In the genomic region with DNA sequence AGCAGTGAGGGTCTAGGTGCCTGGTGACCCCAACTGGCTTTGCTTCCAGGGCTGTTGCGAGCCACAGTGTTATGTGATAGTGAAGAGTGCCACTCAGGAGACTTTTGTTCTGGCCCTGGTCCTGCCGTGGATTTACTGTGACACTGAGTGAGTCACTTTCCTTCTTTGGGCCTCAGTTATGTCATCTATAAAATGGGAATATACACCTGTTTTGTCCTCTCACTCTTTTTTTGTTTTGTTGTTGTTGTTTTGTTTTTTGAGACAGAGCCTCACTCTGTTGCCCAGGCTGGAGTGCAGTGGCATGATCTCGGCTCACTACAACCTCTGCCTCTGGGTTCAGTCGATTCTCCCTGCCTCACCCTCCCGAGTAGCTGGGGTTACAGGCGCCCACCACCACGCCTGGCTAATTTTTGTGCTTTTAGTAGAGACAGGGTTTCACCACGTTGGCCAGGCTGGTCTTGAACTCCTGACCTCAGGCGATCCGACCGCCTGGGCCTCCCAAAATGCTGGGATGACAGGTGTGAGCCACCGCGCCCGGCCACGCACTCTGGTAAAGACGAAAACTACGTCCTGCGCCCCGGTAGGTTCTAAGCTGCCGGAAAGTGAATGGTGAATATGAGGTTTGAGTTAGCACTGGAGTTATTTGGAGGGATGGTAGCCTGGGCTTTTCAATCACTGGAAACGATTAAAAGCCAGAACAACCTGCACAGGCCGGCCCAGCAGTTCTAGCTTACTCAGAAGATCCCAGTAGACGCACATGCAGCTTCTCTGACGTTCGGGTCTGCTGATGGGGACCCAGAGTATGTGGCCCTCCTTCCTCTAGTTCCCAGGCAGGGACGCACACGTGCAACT, we compare ENCODE assay signal across 9 cellular contexts. TPM values are rescaled to one million over a fixed set of nuclear protein-coding genes. Genes with fewer than 3 reads are reported as not detected.
A peak's percentile ranks its signal among the peaks of the same experiment; 100 is the strongest.
DNase-seq lines count a peak whose midpoint lies in the region; ATAC-seq and TF ChIP-seq lines count a peak whose summit lies in the region.
"Had no signal": no experiment of that assay in that cellular context is flagged by ENCODE, and none has a peak within 500 bp of the region (broad histone marks: within the 10 kb centered on the region; RNA-seq: fewer than 3 reads in every experiment).

No MANE protein-coding gene starts in this region.

- TF ChIP-seq CTCF in dorsolateral prefrontal cortex (IDR thresholded peaks at IDR 0.05 in 54 of 56, conservative IDR thresholded peaks at IDR 0.05 in 2 of 56; ENCODE audit: low read depth in 1 of 56, partially characterized antibody in 56 of 56) (no peak), type B pancreatic cell (conservative IDR thresholded peaks at IDR 0.05) (no peak)

- CTCF ChIA-PET in naive thymus-derived CD4-positive, alpha-beta T cell (lab: Charles Lee): interaction anchor here (0.6 to 2.5 kb wide), 4 partner anchors 18 to 984 kb away, joined by 3 to 22 read pairs (median 5); no protein-coding TSS in a partner anchor

- H3K27me3 ChIP-seq in dorsolateral prefrontal cortex: no peaks in the 10 kb centered on the region
- H3K27me3 ChIP-seq in naive thymus-derived CD4-positive, alpha-beta T cell (ENCODE audit: control insufficient read depth in 2 of 2, insufficient read depth in 2 of 2, low read length in 2 of 2): no peaks in the 10 kb centered on the region

- peaks cover 7% of the 10 kb centered on the region for H3K36me3 Mint-ChIP-seq in activated naive CD4-positive, alpha-beta T cell treated with anti-CD3 and anti-CD28 coated beads, Interleukin-2, amount 50 U/mL, for 24 hours
- peaks cover 6 to 22% (median 15%) of the 10 kb centered on the region in 5 donors for H3K36me3 Mint-ChIP-seq in naive thymus-derived CD4-positive, alpha-beta T cell
- H3K36me3 Mint-ChIP-seq in type B pancreatic cell: no peaks in the 10 kb centered on the region

- H3K27ac ChIP-seq in dorsolateral prefrontal cortex: peak overlapping the region; percentile 70 to 99 (median 94)
- no peak overlapping the region for H3K27ac ChIP-seq in naive thymus-derived CD4-positive, alpha-beta T cell (ENCODE audit: low read depth, low read length)

- no peak for DNase-seq in activated naive CD4-positive, alpha-beta T cell treated with Interleukin-2 at 50 U/mL for 16 hours
- DNase-seq in dorsolateral prefrontal cortex: peak in 1 of 10 donors; percentile 35
- DNase-seq in naive thymus-derived CD4-positive, alpha-beta T cell: no peak
- no peak for DNase-seq in type B pancreatic cell (ENCODE audit: extremely low spot score, unreplicated experiment)
- DNase-seq in T1000 (lab: John Stamatoyannopoulos, UW): no peak
- DNase-seq in activated T-cell treated with anti-CD3 and anti-CD28 coated beads, Interleukin-2, amount 50 U/mL, for 48 hours: no peak

- peak overlapping the region; percentile 36 for H3K4me3 Mint-ChIP-seq in activated naive CD4-positive, alpha-beta T cell treated with anti-CD3 and anti-CD28 coated beads, Interleukin-2, amount 50 U/mL, for 24 hours
- peak overlapping the region in 9 of 10 donors; percentile 12 to 82 (median 72) for H3K4me3 Mint-ChIP-seq in naive thymus-derived CD4-positive, alpha-beta T cell
- peak overlapping the region; percentile 52 for H3K4me3 Mint-ChIP-seq in type B pancreatic cell

- H3K9me3 ChIP-seq in naive thymus-derived CD4-positive, alpha-beta T cell (ENCODE audit: control insufficient read depth in 2 of 3, low read length in 3 of 3): no peaks in the 10 kb centered on the region

- ATAC-seq in naive thymus-derived CD4-positive, alpha-beta T cell: no peak
- no peak for ATAC-seq in activated CD4-positive, CD25-positive, alpha-beta regulatory T cell treated with anti-CD3 and anti-CD28 coated beads, Interleukin-2, amount 50 U/mL, for 24 hours

- H3K9me3 Mint-ChIP-seq in activated naive CD4-positive, alpha-beta T cell treated with anti-CD3 and anti-CD28 coated beads, Interleukin-2, amount 50 U/mL, for 24 hours: no peaks in the 10 kb centered on the region
- H3K9me3 Mint-ChIP-seq in naive thymus-derived CD4-positive, alpha-beta T cell: no peaks in the 10 kb centered on the region
- no peaks in the 10 kb centered on the region for H3K9me3 Mint-ChIP-seq in type B pancreatic cell
- H3K9me3 Mint-ChIP-seq: stimulated activated effector memory CD8-positive, alpha-beta T cell treated with anti-CD3 and anti-CD28 coated beads, Interleukin-12 subunit alpha, Interleukin-12 subunit beta, amount 100 ng/mL, for 72 hours had no signal

- intact Hi-C loops in dorsolateral prefrontal cortex (cut with DNase I): loop anchor here (10.0 kb wide), 2 partner anchors 134 to 284 kb away; no protein-coding TSS in a partner anchor
- intact Hi-C loops in naive thymus-derived CD4-positive, alpha-beta T cell (cut with micrococcal nuclease): no loop called here

- no peak overlapping the region for H3K27ac Mint-ChIP-seq in activated naive CD4-positive, alpha-beta T cell treated with anti-CD3 and anti-CD28 coated beads, Interleukin-2, amount 50 U/mL, for 24 hours
- peak overlapping the region in 2 of 9 donors; percentile 38 to 68 for H3K27ac Mint-ChIP-seq in naive thymus-derived CD4-positive, alpha-beta T cell
- no peak overlapping the region for H3K27ac Mint-ChIP-seq in type B pancreatic cell

- no peaks in the 10 kb centered on the region for H3K4me1 Mint-ChIP-seq in activated naive CD4-positive, alpha-beta T cell treated with anti-CD3 and anti-CD28 coated beads, Interleukin-2, amount 50 U/mL, for 24 hours
- peaks cover 0 to 10% (median 5%) of the 10 kb centered on the region in 7 donors for H3K4me1 Mint-ChIP-seq in naive thymus-derived CD4-positive, alpha-beta T cell
- H3K4me1 Mint-ChIP-seq in type B pancreatic cell (ENCODE audit: unreplicated experiment): peaks cover 21% of the 10 kb centered on the region

- no peaks in the 10 kb centered on the region for H3K4me1 ChIP-seq in naive thymus-derived CD4-positive, alpha-beta T cell (ENCODE audit: control insufficient read depth in 2 of 2, insufficient read depth in 2 of 2, low read length in 2 of 2)

- H3K27me3 Mint-ChIP-seq in activated naive CD4-positive, alpha-beta T cell treated with anti-CD3 and anti-CD28 coated beads, Interleukin-2, amount 50 U/mL, for 24 hours: no peaks in the 10 kb centered on the region
- H3K27me3 Mint-ChIP-seq in naive thymus-derived CD4-positive, alpha-beta T cell: no peaks in the 10 kb centered on the region
- H3K27me3 Mint-ChIP-seq in type B pancreatic cell: peaks cover 3% of the 10 kb centered on the region

- POLR2A ChIA-PET in naive thymus-derived CD4-positive, alpha-beta T cell (lab: Charles Lee): no interaction called here

- H3K4me3 ChIP-seq in dorsolateral prefrontal cortex: peak overlapping the region; percentile 35 to 78 (median 58)
- H3K4me3 ChIP-seq in naive thymus-derived CD4-positive, alpha-beta T cell (ENCODE audit: low read length): no peak overlapping the region

- peaks cover 0 to 25% (median 3%) of the 10 kb centered on the region in 3 experiments for H3K36me3 ChIP-seq in naive thymus-derived CD4-positive, alpha-beta T cell (ENCODE audit: control insufficient read depth in 2 of 3, insufficient read depth in 3 of 3, low read length in 3 of 3)

RNA-seq across cellular contexts. Expression of a gene that starts 46.6 kb away (rescaled TPM):
- total RNA-seq in dorsolateral prefrontal cortex: 100 to 1,000 TPM in 35 of 120 experiments, 10 to 100 TPM in 85; 52.3 to 136 (median 86.9) TPM
- total RNA-seq in naive thymus-derived CD4-positive, alpha-beta T cell: 100 to 1,000 TPM in 1 of 5 experiments, 10 to 100 TPM in 4; 31.3 to 105 (median 73.9) TPM
- polyA plus RNA-seq in naive thymus-derived CD4-positive, alpha-beta T cell: 10 to 100 TPM; 32.6 to 39.5 TPM
- total RNA-seq in type B pancreatic cell (ENCODE audit: low replicate concordance): 32.0 and 56.1 TPM in 2 replicates

Comparison
In these comparisons a context has a peak if more than half of its experiments do, and no peak if none do; other contexts are left out.
1. intact Hi-C loops: an anchor here in dorsolateral prefrontal cortex (10.0 kb wide); none called in naive thymus-derived CD4-positive, alpha-beta T cell.